In genomic region chr3:34351857-34352545, GRCh38 we compare ENCODE assay signal across 13 cellular contexts.
"Had no signal": no experiment of that assay in that cellular context is flagged by ENCODE, and none has a peak within 500 bp of the region (broad histone marks: within the 10 kb centered on the region; RNA-seq: fewer than 3 reads in every experiment).

No MANE protein-coding gene starts in this region.

- H3K27me3 Mint-ChIP-seq: activated CD4-positive, alpha-beta memory T cell treated with anti-CD3 and anti-CD28 coated beads for 36 hours; activated naive CD8-positive, alpha-beta T cell treated with anti-CD3 and anti-CD28 coated beads for 36 hours had no signal

- H3K36me3 Mint-ChIP-seq: activated CD4-positive, alpha-beta memory T cell treated with anti-CD3 and anti-CD28 coated beads for 36 hours; activated naive CD8-positive, alpha-beta T cell treated with anti-CD3 and anti-CD28 coated beads for 36 hours; natural killer cell had no signal

- H3K27ac Mint-ChIP-seq: activated CD4-positive, alpha-beta memory T cell treated with anti-CD3 and anti-CD28 coated beads for 36 hours; activated naive CD8-positive, alpha-beta T cell treated with anti-CD3 and anti-CD28 coated beads for 36 hours; activated T-cell treated with anti-CD3 and anti-CD28 coated beads, Interleukin-2, amount 50 U/mL, for 72 hours; natural killer cell had no signal

- H3K4me1 Mint-ChIP-seq: activated naive CD8-positive, alpha-beta T cell treated with anti-CD3 and anti-CD28 coated beads for 36 hours; natural killer cell had no signal

- H3K27ac ChIP-seq: sigmoid colon, suprapubic skin, upper lobe of left lung had no signal

- DNase-seq: activated CD4-positive, alpha-beta memory T cell treated with anti-CD3 and anti-CD28 coated beads for 36 hours; activated CD4-positive, CD25-positive, alpha-beta regulatory T cell treated with anti-CD3 and anti-CD28 coated beads, Interleukin-2, amount 50 U/mL, for 72 hours; activated CD8-positive, alpha-beta memory T cell treated with anti-CD3 and anti-CD28 coated beads, Interleukin-2, amount 50 U/mL, for 4 hours; activated gamma-delta T cell treated with Interleukin-2 at 50 U/mL for 16 hours; activated naive CD8-positive, alpha-beta T cell treated with anti-CD3 and anti-CD28 coated beads for 36 hours; activated T-cell treated with anti-CD3 and anti-CD28 coated beads, Interleukin-2, amount 50 U/mL, for 72 hours; natural killer cell; sigmoid colon; stimulated activated CD4-positive, alpha-beta T cell treated with anti-CD3 and anti-CD28 coated beads, Interleukin-2, amount 100 ng/mL, for 24 hours; stimulated activated naive CD4-positive, alpha-beta T cell; upper lobe of left lung had no signal

- H3K4me3 Mint-ChIP-seq: activated CD4-positive, alpha-beta memory T cell treated with anti-CD3 and anti-CD28 coated beads for 36 hours; activated naive CD8-positive, alpha-beta T cell treated with anti-CD3 and anti-CD28 coated beads for 36 hours; activated T-cell treated with anti-CD3 and anti-CD28 coated beads, Interleukin-2, amount 50 U/mL, for 72 hours; natural killer cell had no signal

- H3K9me3 ChIP-seq: sigmoid colon, suprapubic skin, upper lobe of left lung had no signal

- H3K27me3 ChIP-seq: sigmoid colon, suprapubic skin, upper lobe of left lung had no signal

- H3K4me1 ChIP-seq: sigmoid colon, suprapubic skin, upper lobe of left lung had no signal

- H3K4me3 ChIP-seq: lung, sigmoid colon, suprapubic skin, upper lobe of left lung had no signal

- H3K36me3 ChIP-seq: sigmoid colon, suprapubic skin, upper lobe of left lung had no signal

- H3K9me3 Mint-ChIP-seq: activated CD4-positive, alpha-beta memory T cell treated with anti-CD3 and anti-CD28 coated beads for 36 hours; activated naive CD8-positive, alpha-beta T cell treated with anti-CD3 and anti-CD28 coated beads for 36 hours; activated T-cell treated with anti-CD3 and anti-CD28 coated beads, Interleukin-2, amount 50 U/mL, for 72 hours had no signal
